Comparison of ENCODE assay signal across 21 cellular contexts in the genomic region with DNA sequence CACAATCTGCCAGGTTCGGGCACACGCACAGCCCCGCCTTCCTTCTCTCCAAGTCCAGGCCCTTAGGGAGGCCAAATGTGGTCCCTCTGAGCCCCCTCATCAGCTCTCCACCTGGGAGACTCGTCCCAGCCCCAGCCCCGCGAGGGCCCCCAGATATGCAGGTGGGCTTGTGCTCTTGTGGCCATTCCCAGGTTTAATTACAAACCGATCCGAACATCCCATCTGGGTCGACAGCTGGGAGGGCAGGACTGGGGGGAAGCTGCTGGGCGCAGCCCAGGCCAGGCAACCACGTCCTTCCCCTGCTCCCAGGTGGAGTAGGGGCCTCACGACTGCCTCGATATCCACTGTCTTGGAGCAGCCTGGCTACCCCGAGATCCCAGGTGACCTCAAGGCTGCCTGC. TPM values are rescaled to one million over a fixed set of nuclear protein-coding genes. Genes with fewer than 3 reads are reported as not detected.
DNase-seq lines count a peak whose midpoint lies in the region; ATAC-seq, FAIRE-seq and TF ChIP-seq lines count a peak whose summit lies in the region.
"Had no signal": no experiment of that assay in that cellular context is flagged by ENCODE, and none has a peak within 500 bp of the region (broad histone marks: within the 10 kb centered on the region; RNA-seq: fewer than 3 reads in every experiment).

No MANE protein-coding gene starts in this region.

- H3K79me1 ChIP-seq in H1 (ENCODE audit: low read depth, low read length): no peaks in the 10 kb centered on the region

- peaks cover 8% of the 10 kb centered on the region; the same call in 1 of the 2 replicates for H3K23me2 ChIP-seq in H1 (ENCODE audit: low read depth, low read length)

- H3K79me2 ChIP-seq in H1 (ENCODE audit: control insufficient read depth in 1 of 2, insufficient read depth in 2 of 2, low read length in 2 of 2): no peaks in the 10 kb centered on the region

- H2AK5ac ChIP-seq in H1 (ENCODE audit: low read depth, low read length): no peak overlapping the region

- no peak overlapping the region for H3K4me2 ChIP-seq in H1 (ENCODE audit: insufficient read depth in 1 of 2, low read depth in 2 of 2, low read length in 2 of 2)

- no peak overlapping the region for H3K23ac ChIP-seq in H1 (ENCODE audit: insufficient read length)

- H3K14ac ChIP-seq in H1 (ENCODE audit: insufficient read length): no peak overlapping the region

- DNase-seq in left cardiac atrium (peak; percentile 7), cardiac septum (ENCODE audit: low spot score) (no peak), H1 (ENCODE audit: low read depth in 1 of 2, low spot score in 2 of 2) (no peak), lower lobe of right lung (peak; percentile 32), upper lobe of right lung (peak; percentile 56), adrenal gland (no peak)
- DNase-seq: CD4-positive, CD25-positive, alpha-beta regulatory T cell; DND-41; HCEC 1CT; KG1; NCI-H1092; NCI-H1436; NCI-H187 treated with DMSO at 0.1 percent for 48 hours; NCI-H2107; NCI-H446 treated with DMSO at 0.1 percent for 48 hours; NK-92 treated with Interleukin-12 subunit alpha and Interleukin-12 subunit beta, amount 100 ng/mL, for 24 hours; SJCRH30 had no signal

- CTCF ChIA-PET in H1 (lab: Charles Lee; ENCODE audit: partially characterized antibody): no interaction called here

- H3K4me1 ChIP-seq in H1 (replicated peaks in 1 of 4; ENCODE audit: control insufficient read depth in 3 of 4, insufficient read depth in 4 of 4, low read length in 3 of 4) (peaks cover 0 to 27% (median 16%) of the 10 kb centered on the region in 4 experiments; a peak in 6 of 7 replicates), lower lobe of right lung (peaks cover 8% of the 10 kb centered on the region), upper lobe of right lung (no peaks in the 10 kb centered on the region), adrenal gland (replicated peaks in 1 of 2) (no peaks in the 10 kb centered on the region)
- H3K4me1 ChIP-seq: SJCRH30 had no signal

- H2BK15ac ChIP-seq in H1 (ENCODE audit: low read length): peak overlapping the region; percentile 40; the same call in 1 of the 2 replicates

- peak overlapping the region; percentile 27; the same call in 1 of the 2 replicates for H2BK12ac ChIP-seq in H1 (ENCODE audit: low read depth, low read length)

- 97% methylated on average over 9 of the region's 14 CpGs; no CpG with 5 or more reads in 1 of the 2 experiments for WGBS in H1 (ENCODE audit: extremely low coverage in 1 of 2, insufficient coverage in 1 of 2, insufficient read length in 1 of 2, insufficient replicate concordance in 2 of 2, low coverage in 1 of 2, low lambda C conversion rate in 2 of 2, missing lambda C conversion rate in 1 of 2), 2 experiments
- WGBS in adrenal gland, 4 donors: 85 to 93% (median 91%) methylated on average over 9 to 14 of the region's 14 CpGs

- ATAC-seq in left cardiac atrium: no peak
- ATAC-seq in lower lobe of right lung: no peak
- no peak for ATAC-seq in upper lobe of right lung
- no peak for ATAC-seq in activated CD4-positive, CD25-positive, alpha-beta regulatory T cell treated with anti-CD3 and anti-CD28 coated beads, Interleukin-2, amount 50 U/mL, for 24 hours
- ATAC-seq: GM12878, Panc1 had no signal

- no peaks in the 10 kb centered on the region for H3K9me3 ChIP-seq in H1 (ENCODE audit: insufficient read depth in 2 of 2, low read depth in 1 of 2, low read length in 1 of 2)
- no peaks in the 10 kb centered on the region for H3K9me3 ChIP-seq in lower lobe of right lung
- no peaks in the 10 kb centered on the region for H3K9me3 ChIP-seq in upper lobe of right lung
- H3K9me3 ChIP-seq in adrenal gland (replicated peaks in 1 of 3): no peaks in the 10 kb centered on the region
- H3K9me3 ChIP-seq: SJCRH30 had no signal

- H2BK20ac ChIP-seq in H1 (ENCODE audit: low read length): no peak overlapping the region

- H3K36me3 ChIP-seq in H1 (ENCODE audit: control insufficient read depth in 2 of 4, insufficient read depth in 4 of 4, low read length in 3 of 4): no peaks in the 10 kb centered on the region
- no peaks in the 10 kb centered on the region for H3K36me3 ChIP-seq in lower lobe of right lung
- H3K36me3 ChIP-seq in upper lobe of right lung: no peaks in the 10 kb centered on the region
- H3K36me3 ChIP-seq in adrenal gland (replicated peaks in 1 of 2): no peaks in the 10 kb centered on the region
- H3K36me3 ChIP-seq: SJCRH30 had no signal

- POLR2A ChIA-PET in H1 (lab: Charles Lee; ENCODE audit: partially characterized antibody): no interaction called here

- no peak overlapping the region for H4K91ac ChIP-seq in H1 (replicated peaks; ENCODE audit: insufficient read length, low read length)

- TF ChIP-seq EP300 in H1 (IDR thresholded peaks at IDR 0.05; ENCODE audit: borderline replicate concordance in 1 of 2, low read depth in 2 of 2, low read length in 2 of 2): no peak

- H3K4me3 ChIP-seq in H1 (ENCODE audit: extremely low read depth in 1 of 4, insufficient read depth in 2 of 4, low read depth in 3 of 4, low read length in 4 of 4) (no peak overlapping the region), lower lobe of right lung (no peak overlapping the region), upper lobe of right lung (no peak overlapping the region), adrenal gland (no peak overlapping the region)
- H3K4me3 ChIP-seq: GM12878, GM23338, SJCRH30 had no signal

- H3K27ac ChIP-seq in H1 (ENCODE audit: low read depth, low read length): no peak overlapping the region
- H3K27ac ChIP-seq in lower lobe of right lung: no peak overlapping the region
- H3K27ac ChIP-seq in upper lobe of right lung: no peak overlapping the region
- H3K27ac ChIP-seq in adrenal gland: no peak overlapping the region
- H3K27ac ChIP-seq: SJCRH30 had no signal

- no peak overlapping the region for H2AFZ ChIP-seq in H1 (ENCODE audit: low read length)
- H2AFZ ChIP-seq: GM23338 had no signal

- no peak for TF ChIP-seq RAD21 in H1 (IDR thresholded peaks at IDR 0.05 in 1 of 2, conservative IDR thresholded peaks at IDR 0.05 in 1 of 2; ENCODE audit: low read depth in 2 of 2, low read length in 2 of 2)

- no peak for FAIRE-seq in H1 (lab: Jason Lieb, UNC)
- FAIRE-seq: GM12878 had no signal

- no peak overlapping the region; the same call in 1 of the 2 replicates for H4K8ac ChIP-seq in H1 (ENCODE audit: extremely low read depth, insufficient read depth, low read length)

- intact Hi-C loops in left cardiac atrium (cut with DNase I) (no loop called here), cardiac septum (cut with DNase I) (no loop called here), lower lobe of right lung (cut with DNase I) (no loop called here), upper lobe of right lung (cut with DNase I) (no loop called here), adrenal gland (cut with DNase I) (no loop called here)

- H2BK5ac ChIP-seq in H1 (ENCODE audit: low read depth, low read length): no peak overlapping the region

- no peaks in the 10 kb centered on the region for H4K20me1 ChIP-seq in H1 (replicated peaks in 1 of 2; ENCODE audit: control insufficient read depth in 1 of 2, insufficient read depth in 2 of 2, low read length in 2 of 2)

- no peak overlapping the region for H2BK120ac ChIP-seq in H1 (replicated peaks; ENCODE audit: low read depth, low read length)

- no peak overlapping the region for H3K18ac ChIP-seq in H1 (ENCODE audit: extremely low read depth, low read length)

- H3K4ac ChIP-seq in H1 (replicated peaks; ENCODE audit: insufficient read length, low read depth, low read length): no peak overlapping the region

- no peak overlapping the region for H4K5ac ChIP-seq in H1 (ENCODE audit: insufficient read length, low read depth, low read length)

- no peak overlapping the region for H3K56ac ChIP-seq in H1 (replicated peaks; ENCODE audit: insufficient read length, low read depth, low read length)

- TF ChIP-seq CTCF in H1 (IDR thresholded peaks at IDR 0.05; ENCODE audit: control extremely low read depth in 1 of 3, insufficient read depth in 1 of 3, low read depth in 1 of 3, low read length in 3 of 3) (no peak), lower lobe of right lung (IDR thresholded peaks at IDR 0.05) (no peak), upper lobe of right lung (IDR thresholded peaks at IDR 0.05) (no peak), adrenal gland (IDR thresholded peaks at IDR 0.05) (no peak)

- H3K9ac ChIP-seq in H1 (replicated peaks in 1 of 4; ENCODE audit: extremely low read depth in 1 of 4, low read depth in 3 of 4, low read length in 3 of 4): no peak overlapping the region

- H3K27me3 ChIP-seq in H1 (replicated peaks in 1 of 4; ENCODE audit: control insufficient read depth in 3 of 4, extremely low read depth in 1 of 4, insufficient read depth in 3 of 4, low read length in 3 of 4) (no peaks in the 10 kb centered on the region; a peak in 1 of 7 replicates), lower lobe of right lung (ENCODE audit: low read depth) (no peaks in the 10 kb centered on the region), upper lobe of right lung (no peaks in the 10 kb centered on the region), adrenal gland (peaks cover 10% of the 10 kb centered on the region)
- H3K27me3 ChIP-seq: SJCRH30 had no signal

- TF ChIP-seq POLR2A in H1 (IDR thresholded peaks at IDR 0.05; ENCODE audit: control extremely low read depth in 1 of 2, low read depth in 2 of 2, low read length in 2 of 2) (no peak), adrenal gland (IDR thresholded peaks at IDR 0.05) (no peak)

RNA-seq across cellular contexts. Expression of a gene that starts 7.5 kb away (rescaled TPM):
- under 1 TPM; 0.76 to 0.88 TPM for total RNA-seq in left cardiac atrium
- total RNA-seq in cardiac septum: 2.7 TPM
- total RNA-seq in H1 (2021; fragmentation: NEBNext Ultra II Directional; extraction: Animal tissue kit (Norgen Biotek cat#: 25700)): 6.3 and 6.6 TPM in 2 replicates
- polyA plus RNA-seq in H1 (2011; rRNA removed): 3.8 and 7.8 TPM in 2 replicates
- polyA plus RNA-seq in H1 (2011; cell fraction: cytosol; rRNA removed): 6.2 TPM
- polyA plus RNA-seq in H1 (2011; cell fraction: nucleus; rRNA removed): 39.7 TPM
- polyA plus RNA-seq in H1 (2012, experiment 1 of 2): 3.6 to 6.7 TPM (median 4.9 TPM) in 4 replicates
- 3.4 TPM for polyA plus RNA-seq in H1 (2012, experiment 2 of 2)
- 3.4 TPM for polyA plus RNA-seq in H1 (2013, experiment 1 of 2)
- 3.2 TPM for polyA plus RNA-seq in H1 (2013, experiment 2 of 2)
- 0.59 and 0.82 TPM in 2 replicates for polyA minus RNA-seq in H1 (2011; rRNA and poly(A)+ RNA removed)
- polyA minus RNA-seq in H1 (2011; cell fraction: cytosol; rRNA and poly(A)+ RNA removed): 3.0 TPM
- 5.6 TPM for polyA minus RNA-seq in H1 (2011; cell fraction: nucleus; rRNA and poly(A)+ RNA removed)
- 2.2 TPM for total RNA-seq in lower lobe of right lung
- total RNA-seq in upper lobe of right lung: 2.6 TPM
- total RNA-seq in adrenal gland: 1 to 10 TPM in 5 of 8 donors, under 1 TPM in 3; 0.17 to 1.5 (median 1.1) TPM
- 1 to 10 TPM in 2 of 3 donors, not detected in 1; 2.1 to 3.2 TPM for polyA plus RNA-seq in adrenal gland
- total RNA-seq: CD4-positive, CD25-positive, alpha-beta regulatory T cell; GM12878 had no signal
- polyA plus RNA-seq: CD4-positive, CD25-positive, alpha-beta regulatory T cell; GM12878 had no signal

RNA-seq across cellular contexts. Expression of a gene that starts 44.4 kb away (rescaled TPM):
- total RNA-seq in left cardiac atrium (10 to 100 TPM; 10.7 to 19.4 TPM), cardiac septum (16.8 TPM), lower lobe of right lung (24.0 TPM), upper lobe of right lung (37.8 TPM), adrenal gland (10 to 100 TPM; 11.2 to 81.4 (median 45.5) TPM)
- 3.5 and 4.4 TPM in 2 replicates for total RNA-seq in H1 (2021; fragmentation: NEBNext Ultra II Directional; extraction: Animal tissue kit (Norgen Biotek cat#: 25700))
- polyA plus RNA-seq in H1 (2011; rRNA removed) (7.3 and 11.3 TPM in 2 replicates), adrenal gland (100 to 1,000 TPM in 1 of 3 donors, 10 to 100 TPM in 1, 1 to 10 TPM in 1; 1.2 to 196 (median 45.9) TPM)
- 8.0 TPM for polyA plus RNA-seq in H1 (2011; cell fraction: cytosol; rRNA removed)
- polyA plus RNA-seq in H1 (2011; cell fraction: nucleus; rRNA removed): 43.5 TPM
- 4.7 to 7.8 TPM (median 6.4 TPM) in 4 replicates for polyA plus RNA-seq in H1 (2012, experiment 1 of 2)
- 3.1 TPM for polyA plus RNA-seq in H1 (2012, experiment 2 of 2)
- 2.3 TPM for polyA plus RNA-seq in H1 (2013, experiment 1 of 2)
- polyA plus RNA-seq in H1 (2013, experiment 2 of 2): 2.4 TPM
- polyA minus RNA-seq in H1 (2011; rRNA and poly(A)+ RNA removed): 2.3 and 3.7 TPM in 2 replicates
- 10.8 TPM for polyA minus RNA-seq in H1 (2011; cell fraction: cytosol; rRNA and poly(A)+ RNA removed)
- 5.7 TPM for polyA minus RNA-seq in H1 (2011; cell fraction: nucleus; rRNA and poly(A)+ RNA removed)
- total RNA-seq: CD4-positive, CD25-positive, alpha-beta regulatory T cell had no signal
- polyA plus RNA-seq: CD4-positive, CD25-positive, alpha-beta regulatory T cell; GM12878 had no signal

Comparison
In these comparisons a context has a peak if more than half of its experiments do, and no peak if none do; other contexts are left out.
1. DNase-seq: peak in left cardiac atrium (single experiment), lower lobe of right lung (single experiment) and upper lobe of right lung (single experiment); none in cardiac septum (single experiment), H1 (0 of 2) and adrenal gland (0 of 7).